Comparison of ENCODE assay signal across 18 cellular contexts in genomic region chr6:8047466-8048292, GRCh38. TPM values are rescaled to one million over a fixed set of nuclear protein-coding genes. Genes with fewer than 3 reads are reported as not detected.
DNase-seq lines count a peak whose midpoint lies in the region; ATAC-seq, FAIRE-seq and TF ChIP-seq lines count a peak whose summit lies in the region.
"Had no signal": no experiment of that assay in that cellular context is flagged by ENCODE, and none has a peak within 500 bp of the region (broad histone marks: within the 10 kb centered on the region; RNA-seq: fewer than 3 reads in every experiment).

No MANE protein-coding gene starts in this region.

- H3K9me2 ChIP-seq in GM23248 (ENCODE audit: insufficient read depth), result no peaks in the 10 kb centered on the region

- H3K27ac Mint-ChIP-seq in osteocyte (ENCODE audit: unreplicated experiment) (peak overlapping the region; percentile 63), T-cell (no peak overlapping the region)
- H3K27ac Mint-ChIP-seq: HFFc6, memory B cell had no signal

- peak; percentile 81 for ATAC-seq in RWPE2 (ENCODE audit: low read depth)
- no peak for ATAC-seq in T-cell (replicated peaks in 1 of 4)

- H3K27me3 Mint-ChIP-seq in osteocyte (ENCODE audit: unreplicated experiment) (no peaks in the 10 kb centered on the region), T-cell (no peaks in the 10 kb centered on the region)
- H3K27me3 Mint-ChIP-seq: memory B cell had no signal

- H3K27ac ChIP-seq in GM23248 (no peak overlapping the region), RWPE2 (ENCODE audit: poor library complexity, severe bottlenecking) (peak overlapping the region; percentile 33)
- H3K27ac ChIP-seq: adrenal gland, C4-2B, parathyroid adenoma, VCaP had no signal

- DNase-seq in GM23248 (peak; percentile 50), RWPE2 (ENCODE audit: low spot score) (no peak), fibroblast of gingiva (ENCODE audit: low read depth) (peak; percentile 22), osteocyte (ENCODE audit: extremely low spot score, unreplicated experiment) (no peak), HTR-8/SVneo (ENCODE audit: insufficient read length, low spot score) (no peak), NOMO-1 treated with DMSO at 0.1 percent for 48 hours (lab: John Stamatoyannopoulos, UW; ENCODE audit: unreplicated experiment) (no peak), SW480 (ENCODE audit: low spot score) (no peak), T-cell (no peak)
- DNase-seq: adrenal gland; effector memory CD4-positive, alpha-beta T cell; HFFc6; NCI-H1930; stimulated activated CD4-positive, alpha-beta T cell treated with anti-CD3 and anti-CD28 coated beads, Interleukin-4, amount 100 ng/mL, for 24 hours; stimulated activated naive CD4-positive, alpha-beta T cell treated with Interleukin-2 at 50 U/mL for 16 hours had no signal

- POLR2A ChIA-PET in T-cell (lab: Charles Lee), result interaction anchor here in 1 of 2 donors (0.7 kb wide), 1 partner anchor 17 kb away, joined by 3 read pairs; no protein-coding TSS in a partner anchor

- H3K79me2 ChIP-seq in GM23248 (ENCODE audit: insufficient read depth), result no peaks in the 10 kb centered on the region

- no peak overlapping the region for H3K4me3 Mint-ChIP-seq in osteocyte (ENCODE audit: unreplicated experiment)
- H3K4me3 Mint-ChIP-seq in T-cell, result no peak overlapping the region
- H3K4me3 Mint-ChIP-seq: HFFc6, memory B cell had no signal

- H2AFZ ChIP-seq in GM23248, result no peak overlapping the region
- H2AFZ ChIP-seq: parathyroid adenoma had no signal

- H3K4me2 ChIP-seq in GM23248 (ENCODE audit: unreplicated experiment), result no peak overlapping the region

- no peak overlapping the region for H3K4me3 ChIP-seq in GM23248
- no peak overlapping the region for H3K4me3 ChIP-seq in RWPE2 (ENCODE audit: severe bottlenecking)
- H3K4me3 ChIP-seq: adrenal gland had no signal

- H3K4me1 ChIP-seq in GM23248 (ENCODE audit: insufficient read depth) (peaks cover 6% of the 10 kb centered on the region), RWPE2 (ENCODE audit: insufficient read depth, poor library complexity, severe bottlenecking) (peaks cover 9% of the 10 kb centered on the region)
- H3K4me1 ChIP-seq: parathyroid adenoma had no signal

- in situ Hi-C loops in GM23248 (cut with MboI), result no loop called here

- H3K36me3 ChIP-seq in GM23248 (ENCODE audit: low read depth) (no peaks in the 10 kb centered on the region), RWPE2 (ENCODE audit: low read depth) (no peaks in the 10 kb centered on the region)
- H3K36me3 ChIP-seq: adrenal gland had no signal

- H3K36me3 Mint-ChIP-seq in osteocyte (ENCODE audit: unreplicated experiment) (peaks cover 13% of the 10 kb centered on the region), T-cell (peaks cover 64% of the 10 kb centered on the region)

- H3K9ac ChIP-seq in GM23248, result no peak overlapping the region
- H3K9ac ChIP-seq: parathyroid adenoma had no signal

- no peaks in the 10 kb centered on the region for H3F3A ChIP-seq in GM23248 (ENCODE audit: insufficient read depth)

- H3K27me3 ChIP-seq in GM23248 (replicated peaks; ENCODE audit: insufficient read depth) (no peaks in the 10 kb centered on the region), RWPE2 (ENCODE audit: insufficient read depth, poor library complexity, severe bottlenecking) (no peaks in the 10 kb centered on the region)
- H3K27me3 ChIP-seq: adrenal gland had no signal

- H3K9me3 ChIP-seq in GM23248 (ENCODE audit: low read depth), result no peaks in the 10 kb centered on the region
- H3K9me3 ChIP-seq in RWPE2 (ENCODE audit: severe bottlenecking), result no peaks in the 10 kb centered on the region
- H3K9me3 ChIP-seq: adrenal gland had no signal

- TF ChIP-seq CTCF in RWPE2 (IDR thresholded peaks at IDR 0.05; ENCODE audit: poor library complexity, severe bottlenecking) (no peak), osteocyte (IDR thresholded peaks at IDR 0.05) (no peak)

- 71 to 72% methylated on average over 4 of the region's 4 CpGs for WGBS in GM23248 (ENCODE audit: low coverage in 1 of 2, low lambda C conversion rate in 2 of 2, missing lambda C conversion rate in 2 of 2), 2 experiments

- FAIRE-seq in HTR-8/SVneo (lab: Jason Lieb, UNC), result no peak

- H3K9me3 Mint-ChIP-seq in osteocyte (ENCODE audit: unreplicated experiment) (peaks cover 10% of the 10 kb centered on the region), T-cell (peaks cover 0 to 13% (median 3%) of the 10 kb centered on the region in 3 donors)

- CTCF ChIA-PET in T-cell (lab: Charles Lee), result no interaction called here

- H4K20me1 ChIP-seq in GM23248 (ENCODE audit: insufficient read depth), result no peaks in the 10 kb centered on the region

- peaks cover 18% of the 10 kb centered on the region for H3K4me1 Mint-ChIP-seq in osteocyte (ENCODE audit: unreplicated experiment)
- peaks cover 0 to 5% (median 4%) of the 10 kb centered on the region in 3 donors for H3K4me1 Mint-ChIP-seq in T-cell

RNA-seq across cellular contexts. Expression of gene BLOC1S5, which starts 16.5 kb away (rescaled TPM):
- 7.8 and 13.1 TPM in 2 replicates for total RNA-seq in GM23248 (2014; rRNA removed; shearing (Covaris generic))
- polyA plus RNA-seq in GM23248 (2016; fragmentation: Nextera tagmentation; extraction: Ambion mirVana), result 14.0 and 14.1 TPM in 2 replicates
- 9.1 and 11.0 TPM in 2 replicates for total RNA-seq in osteocyte
- 10 to 100 TPM; 12.3 to 26.9 (median 18.1) TPM for total RNA-seq in T-cell

RNA-seq across cellular contexts. Expression of gene EEF1E1, which starts 54.7 kb away (rescaled TPM):
- 23.4 and 46.7 TPM in 2 replicates for total RNA-seq in GM23248 (2014; rRNA removed; shearing (Covaris generic))
- polyA plus RNA-seq in GM23248 (2016; fragmentation: Nextera tagmentation; extraction: Ambion mirVana), result 59.5 and 61.3 TPM in 2 replicates
- 17.6 and 24.5 TPM in 2 replicates for total RNA-seq in osteocyte
- 10 to 100 TPM; 11.7 to 21.9 (median 19.7) TPM for total RNA-seq in T-cell

Comparison
In these comparisons a context has a peak if more than half of its experiments do, and no peak if none do; other contexts are left out.
1. DNase-seq: peak in GM23248 (single experiment) and fibroblast of gingiva (single experiment); none in RWPE2 (single experiment), osteocyte (single experiment), HTR-8/SVneo (single experiment), NOMO-1 treated with DMSO at 0.1 percent for 48 hours (single experiment), SW480 (single experiment) and T-cell (0 of 34).